ENCODE assay signal across 11 cellular contexts in the genomic region with DNA sequence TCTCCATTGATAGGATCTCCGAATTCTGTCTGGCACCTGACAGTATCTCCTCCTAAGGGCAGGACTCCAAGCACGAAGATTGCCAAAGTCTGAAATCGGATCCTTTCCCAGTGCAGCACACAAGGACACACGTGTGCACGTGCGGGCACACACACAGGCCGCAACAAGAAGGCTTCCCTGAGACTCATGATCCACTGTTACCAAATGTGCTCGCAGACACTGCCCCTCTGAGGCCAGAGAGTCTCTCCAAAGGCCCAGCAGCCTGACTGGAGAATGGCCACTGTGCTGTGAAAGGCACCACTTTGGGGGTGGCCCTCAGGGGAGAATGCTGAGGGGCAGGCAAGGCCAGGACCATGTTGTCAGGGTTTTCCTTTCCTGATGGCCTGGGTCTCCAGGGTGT.
DNase-seq lines count a peak whose midpoint lies in the region; ATAC-seq and TF ChIP-seq lines count a peak whose summit lies in the region.
"Had no signal": no experiment of that assay in that cellular context is flagged by ENCODE, and none has a peak within 500 bp of the region (broad histone marks: within the 10 kb centered on the region; RNA-seq: fewer than 3 reads in every experiment).

No MANE protein-coding gene starts in this region.

- H3K27me3 ChIP-seq in lower lobe of right lung (ENCODE audit: low read depth) (no peaks in the 10 kb centered on the region), aorta (ENCODE audit: control insufficient read depth in 1 of 2, insufficient read depth in 2 of 2, low read length in 1 of 2) (no peaks in the 10 kb centered on the region)
- H3K27me3 ChIP-seq: suprapubic skin had no signal

- no peak for TF ChIP-seq CTCF in lower lobe of right lung (IDR thresholded peaks at IDR 0.05)

- no peak overlapping the region for H3K4me3 ChIP-seq in lower lobe of right lung
- no peak overlapping the region for H3K4me3 ChIP-seq in aorta (ENCODE audit: low read length in 2 of 2)
- H3K4me3 ChIP-seq: suprapubic skin had no signal

- no peak for DNase-seq in Right ventricle myocardium inferior (ENCODE audit: missing footprints)
- DNase-seq in cardiac septum (ENCODE audit: low spot score): no peak
- DNase-seq in lower lobe of right lung: no peak
- DNase-seq in aorta: no peak
- DNase-seq in NCI-H2196 (lab: John Stamatoyannopoulos, UW; ENCODE audit: unreplicated experiment): no peak
- no peak for DNase-seq in NCI-H1417 treated with DMSO at 0.1 percent for 48 hours (lab: John Stamatoyannopoulos, UW)
- DNase-seq: central memory CD4-positive, alpha-beta T cell; T-helper 2 cell had no signal

- ATAC-seq in Right ventricle myocardium inferior (peak; percentile 35), esophagus mucosa (peak; percentile 67), lower lobe of right lung (peak; percentile 30 to 52), aorta (ENCODE audit: low FRiP score) (peak; percentile 71), HG02938 (IDR thresholded peaks at IDR 0.05; ENCODE audit: unreplicated experiment) (no peak)

- H3K27ac ChIP-seq in lower lobe of right lung: no peak overlapping the region
- peak overlapping the region in 1 of 2 donors; percentile 5 for H3K27ac ChIP-seq in aorta (ENCODE audit: low read depth in 1 of 2, low read length in 2 of 2)
- H3K27ac ChIP-seq: suprapubic skin had no signal

- intact Hi-C loops in Right ventricle myocardium inferior (cut with DNase I): no loop called here
- intact Hi-C loops in cardiac septum (cut with DNase I): no loop called here
- intact Hi-C loops in lower lobe of right lung (cut with DNase I): no loop called here
- intact Hi-C loops in aorta (cut with DNase I): no loop called here

- no peaks in the 10 kb centered on the region for H3K36me3 ChIP-seq in lower lobe of right lung
- peaks cover 0 to 2% of the 10 kb centered on the region in 2 donors for H3K36me3 ChIP-seq in aorta (ENCODE audit: control insufficient read depth in 1 of 2, insufficient read depth in 2 of 2, low read length in 1 of 2)
- H3K36me3 ChIP-seq: suprapubic skin had no signal

- WGBS in aorta, 2 donors: 16 to 17% methylated on average over 8 of the region's 8 CpGs

- H3K4me1 ChIP-seq in lower lobe of right lung (no peaks in the 10 kb centered on the region), aorta (ENCODE audit: control insufficient read depth in 1 of 2, insufficient read depth in 2 of 2, low read length in 2 of 2) (no peaks in the 10 kb centered on the region)

- H3K9me3 ChIP-seq in lower lobe of right lung (no peaks in the 10 kb centered on the region), aorta (ENCODE audit: control insufficient read depth, low read length) (no peaks in the 10 kb centered on the region)
- H3K9me3 ChIP-seq: suprapubic skin had no signal
